17 cellular contexts compared by ENCODE assay signal in the genomic region with DNA sequence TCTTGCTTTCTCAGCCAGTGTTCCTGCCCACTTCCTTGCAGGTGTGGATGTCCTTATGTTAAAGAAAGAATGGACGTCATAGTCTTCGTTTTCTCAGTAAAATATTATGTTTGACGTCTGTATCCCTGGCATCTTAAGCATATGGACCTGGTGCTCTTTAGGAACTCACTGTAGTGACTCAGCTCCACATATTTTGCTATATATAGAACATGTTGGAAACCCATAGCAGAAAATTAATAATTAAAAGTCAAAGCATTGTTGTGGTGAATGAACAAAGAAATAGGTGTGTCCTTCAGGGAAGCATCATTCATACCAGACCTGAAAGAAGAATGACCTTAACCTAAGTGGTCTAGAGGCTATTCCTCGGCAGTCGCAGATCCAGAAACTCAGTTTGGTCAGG. TPM values are rescaled to one million over a fixed set of nuclear protein-coding genes. Genes with fewer than 3 reads are reported as not detected.
DNase-seq lines count a peak whose midpoint lies in the region; ATAC-seq and TF ChIP-seq lines count a peak whose summit lies in the region.
"Had no signal": no experiment of that assay in that cellular context is flagged by ENCODE, and none has a peak within 500 bp of the region (broad histone marks: within the 10 kb centered on the region; RNA-seq: fewer than 3 reads in every experiment).

No MANE protein-coding gene starts in this region.

- no peak overlapping the region for H3K4me3 ChIP-seq in heart left ventricle
- H3K4me3 ChIP-seq in left ventricle myocardium inferior: no peak overlapping the region
- H3K4me3 ChIP-seq: gastroesophageal sphincter, MG63 had no signal

- ATAC-seq in heart left ventricle: peak in 3 of 4 donors; percentile 40 to 56 (median 41)
- ATAC-seq in SK-N-SH treated with all-trans-retinoic acid at 6 μM for 48 hours: peak; percentile 64
- ATAC-seq in stimulated activated naive B cell treated with anti-CD40 and anti-IgM and Interleukin-4, amounts not matched to agents 10 μg/mL and 1 μg/mL and 100 μg/mL, for 72 hours (replicated peaks): peak; percentile 69 to 71
- ATAC-seq: gastroesophageal sphincter, left colon, Panc1 had no signal

- no peaks in the 10 kb centered on the region for H3K27me3 Mint-ChIP-seq in stimulated activated naive B cell treated with anti-CD40 and anti-IgM and Interleukin-4, amounts not matched to agents 10 μg/mL and 1 μg/mL and 100 μg/mL, for 72 hours
- H3K27me3 Mint-ChIP-seq: activated naive CD8-positive, alpha-beta T cell treated with anti-CD3 and anti-CD28 coated beads, Interleukin-2, amount 10 ng/mL, durations not matched to agents 7 days and 5 days had no signal

- H3K27ac ChIP-seq in heart left ventricle (peak overlapping the region in 1 of 12 donors; percentile 31), left ventricle myocardium inferior (replicated peaks) (no peak overlapping the region)
- H3K27ac ChIP-seq: neutrophil had no signal

- TF ChIP-seq POLR2A in heart left ventricle (IDR thresholded peaks at IDR 0.05): no peak

- TF ChIP-seq CTCF in heart left ventricle (IDR thresholded peaks at IDR 0.05) (no peak), left ventricle myocardium inferior (IDR thresholded peaks at IDR 0.05; ENCODE audit: borderline replicate concordance) (no peak)

- peaks cover 35 to 72% of the 10 kb centered on the region in 2 donors for H3K4me1 Mint-ChIP-seq in stimulated activated naive B cell treated with anti-CD40 and anti-IgM and Interleukin-4, amounts not matched to agents 10 μg/mL and 1 μg/mL and 100 μg/mL, for 72 hours

- peak overlapping the region in 1 of 2 donors; percentile 21 for H3K4me3 Mint-ChIP-seq in stimulated activated naive B cell treated with anti-CD40 and anti-IgM and Interleukin-4, amounts not matched to agents 10 μg/mL and 1 μg/mL and 100 μg/mL, for 72 hours
- H3K4me3 Mint-ChIP-seq: activated naive CD8-positive, alpha-beta T cell treated with anti-CD3 and anti-CD28 coated beads, Interleukin-2, amount 10 ng/mL, durations not matched to agents 7 days and 5 days had no signal

- H3K4me1 ChIP-seq in heart left ventricle (peaks cover 3 to 75% (median 52%) of the 10 kb centered on the region in 12 donors), left ventricle myocardium inferior (peaks cover 76% of the 10 kb centered on the region)

- H3K9me3 Mint-ChIP-seq in stimulated activated naive B cell treated with anti-CD40 and anti-IgM and Interleukin-4, amounts not matched to agents 10 μg/mL and 1 μg/mL and 100 μg/mL, for 72 hours: peaks cover 10% of the 10 kb centered on the region in 2 donors

- DNase-seq in heart left ventricle (no peak), left ventricle myocardium inferior (no peak), glomerular endothelial cell (ENCODE audit: extremely low read depth, low read depth, low spot score) (peak; percentile 36), NCI-H2227 treated with DMSO at 0.1 percent for 48 hours (lab: John Stamatoyannopoulos, UW) (no peak), NCI-H345 treated with DMSO at 0.1 percent for 48 hours (lab: John Stamatoyannopoulos, UW; ENCODE audit: unreplicated experiment) (no peak)
- DNase-seq in stimulated activated naive B cell treated with anti-CD40 and anti-IgM and Interleukin-4, amounts not matched to agents 10 μg/mL and 1 μg/mL and 100 μg/mL, for 72 hours: no peak
- no peak for DNase-seq in activated CD8-positive, alpha-beta memory T cell treated with anti-CD3 and anti-CD28 coated beads, Interleukin-2, amount 50 U/mL, for 48 hours
- DNase-seq: activated CD8-positive, alpha-beta memory T cell treated with anti-CD3 and anti-CD28 coated beads for 24 hours; activated naive CD8-positive, alpha-beta T cell treated with anti-CD3 and anti-CD28 coated beads, Interleukin-2, amount 10 ng/mL, durations not matched to agents 7 days and 5 days; left colon; MG63; NCI-H226; T1000 had no signal

- H3K36me3 ChIP-seq in heart left ventricle (no peaks in the 10 kb centered on the region), left ventricle myocardium inferior (no peaks in the 10 kb centered on the region)
- H3K36me3 ChIP-seq: gastroesophageal sphincter, MG63, neutrophil had no signal

- H3K27me3 ChIP-seq in heart left ventricle: no peaks in the 10 kb centered on the region
- H3K27me3 ChIP-seq in left ventricle myocardium inferior (ENCODE audit: low read depth): no peaks in the 10 kb centered on the region
- H3K27me3 ChIP-seq: gastroesophageal sphincter, MG63, neutrophil had no signal

- WGBS in heart left ventricle, 4 donors: 44 to 51% (median 45%) methylated on average over 5 of the region's 5 CpGs

- intact Hi-C loops in heart left ventricle (cut with DNase I): no loop called here
- intact Hi-C loops in left ventricle myocardium inferior (cut with micrococcal nuclease): no loop called here

- H3K36me3 Mint-ChIP-seq in stimulated activated naive B cell treated with anti-CD40 and anti-IgM and Interleukin-4, amounts not matched to agents 10 μg/mL and 1 μg/mL and 100 μg/mL, for 72 hours: peaks cover 19 to 30% of the 10 kb centered on the region in 2 donors

- peaks cover 0 to 30% (median 3%) of the 10 kb centered on the region in 12 donors for H3K9me3 ChIP-seq in heart left ventricle
- H3K9me3 ChIP-seq in left ventricle myocardium inferior (replicated peaks): peaks cover 16% of the 10 kb centered on the region

- H3K27ac Mint-ChIP-seq in stimulated activated naive B cell treated with anti-CD40 and anti-IgM and Interleukin-4, amounts not matched to agents 10 μg/mL and 1 μg/mL and 100 μg/mL, for 72 hours: peak overlapping the region; percentile 81
- H3K27ac Mint-ChIP-seq: activated naive CD8-positive, alpha-beta T cell treated with anti-CD3 and anti-CD28 coated beads, Interleukin-2, amount 10 ng/mL, durations not matched to agents 7 days and 5 days had no signal

TF ChIP-seq in SK-N-SH treated with all-trans-retinoic acid at 6 μM for 48 hours, 23 proteins besides CTCF, POLR2A, EP300 and RAD21:
- TF ChIP-seq TOX (CRISPR knock-in tag; IDR thresholded peaks at IDR 0.05; ENCODE audit: borderline replicate concordance) (no peak), ARNTL (CRISPR knock-in tag; IDR thresholded peaks at IDR 0.05; ENCODE audit: borderline replicate concordance, low read depth) (no peak), ISL1 (CRISPR knock-in tag; IDR thresholded peaks at IDR 0.05) (no peak), GLIS3 (CRISPR knock-in tag; IDR thresholded peaks at IDR 0.05) (no peak), ESRRG (CRISPR knock-in tag; IDR thresholded peaks at IDR 0.05) (no peak), TCF4 (CRISPR knock-in tag; IDR thresholded peaks at IDR 0.05; ENCODE audit: borderline replicate concordance) (no peak), OSR1 (CRISPR knock-in tag; IDR thresholded peaks at IDR 0.05) (no peak), BACH2 (CRISPR knock-in tag; IDR thresholded peaks at IDR 0.05; ENCODE audit: borderline replicate concordance) (no peak), ZNF565 (CRISPR knock-in tag; conservative IDR thresholded peaks at IDR 0.05; ENCODE audit: low read depth) (no peak)
- TF ChIP-seq, protein P1, sequence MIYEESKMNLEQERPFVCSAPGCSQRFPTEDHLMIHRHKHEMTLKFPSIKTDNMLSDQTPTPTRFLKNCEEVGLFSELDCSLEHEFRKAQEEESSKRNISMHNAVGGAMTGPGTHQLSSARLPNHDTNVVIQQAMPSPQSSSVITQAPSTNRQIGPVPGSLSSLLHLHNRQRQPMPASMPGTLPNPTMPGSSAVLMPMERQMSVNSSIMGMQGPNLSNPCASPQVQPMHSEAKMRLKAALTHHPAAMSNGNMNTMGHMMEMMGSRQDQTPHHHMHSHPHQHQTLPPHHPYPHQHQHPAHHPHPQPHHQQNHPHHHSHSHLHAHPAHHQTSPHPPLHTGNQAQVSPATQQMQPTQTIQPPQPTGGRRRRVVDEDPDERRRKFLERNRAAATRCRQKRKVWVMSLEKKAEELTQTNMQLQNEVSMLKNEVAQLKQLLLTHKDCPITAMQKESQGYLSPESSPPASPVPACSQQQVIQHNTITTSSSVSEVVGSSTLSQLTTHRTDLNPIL (CRISPR knock-in tag; IDR thresholded peaks at IDR 0.05; ENCODE audit: low read depth): no peak
- TF ChIP-seq, protein P2, sequence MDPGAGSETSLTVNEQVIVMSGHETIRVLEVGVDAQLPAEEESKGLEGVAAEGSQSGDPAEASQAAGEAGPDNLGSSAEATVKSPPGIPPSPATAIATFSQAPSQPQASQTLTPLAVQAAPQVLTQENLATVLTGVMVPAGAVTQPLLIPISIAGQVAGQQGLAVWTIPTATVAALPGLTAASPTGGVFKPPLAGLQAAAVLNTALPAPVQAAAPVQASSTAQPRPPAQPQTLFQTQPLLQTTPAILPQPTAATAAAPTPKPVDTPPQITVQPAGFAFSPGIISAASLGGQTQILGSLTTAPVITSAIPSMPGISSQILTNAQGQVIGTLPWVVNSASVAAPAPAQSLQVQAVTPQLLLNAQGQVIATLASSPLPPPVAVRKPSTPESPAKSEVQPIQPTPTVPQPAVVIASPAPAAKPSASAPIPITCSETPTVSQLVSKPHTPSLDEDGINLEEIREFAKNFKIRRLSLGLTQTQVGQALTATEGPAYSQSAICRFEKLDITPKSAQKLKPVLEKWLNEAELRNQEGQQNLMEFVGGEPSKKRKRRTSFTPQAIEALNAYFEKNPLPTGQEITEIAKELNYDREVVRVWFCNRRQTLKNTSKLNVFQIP (CRISPR knock-in tag; IDR thresholded peaks at IDR 0.05; ENCODE audit: borderline replicate concordance, low read depth): no peak
- TF ChIP-seq, protein P3, sequence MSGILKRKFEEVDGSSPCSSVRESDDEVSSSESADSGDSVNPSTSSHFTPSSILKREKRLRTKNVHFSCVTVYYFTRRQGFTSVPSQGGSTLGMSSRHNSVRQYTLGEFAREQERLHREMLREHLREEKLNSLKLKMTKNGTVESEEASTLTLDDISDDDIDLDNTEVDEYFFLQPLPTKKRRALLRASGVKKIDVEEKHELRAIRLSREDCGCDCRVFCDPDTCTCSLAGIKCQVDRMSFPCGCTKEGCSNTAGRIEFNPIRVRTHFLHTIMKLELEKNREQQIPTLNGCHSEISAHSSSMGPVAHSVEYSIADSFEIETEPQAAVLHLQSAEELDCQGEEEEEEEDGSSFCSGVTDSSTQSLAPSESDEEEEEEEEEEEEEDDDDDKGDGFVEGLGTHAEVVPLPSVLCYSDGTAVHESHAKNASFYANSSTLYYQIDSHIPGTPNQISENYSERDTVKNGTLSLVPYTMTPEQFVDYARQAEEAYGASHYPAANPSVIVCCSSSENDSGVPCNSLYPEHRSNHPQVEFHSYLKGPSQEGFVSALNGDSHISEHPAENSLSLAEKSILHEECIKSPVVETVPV (CRISPR knock-in tag; IDR thresholded peaks at IDR 0.05): no peak

RNA-seq across cellular contexts. Expression of gene SOCS5, which starts 20.4 kb away (rescaled TPM):
- 10 to 100 TPM; 18.8 to 25.0 (median 20.2) TPM for total RNA-seq in heart left ventricle
- polyA plus RNA-seq in heart left ventricle: 10 to 100 TPM in 1 of 2 donors, 1 to 10 TPM in 1; 8.1 to 19.5 TPM
- 19.7 TPM for total RNA-seq in left ventricle myocardium inferior
- 14.1 and 16.8 TPM in 2 replicates for total RNA-seq in glomerular endothelial cell
